In genomic region chr6:85429346-85429745, GRCh38 we compare ENCODE assay signal across 28 cellular contexts.
"Had no signal": no experiment of that assay in that cellular context is flagged by ENCODE, and none has a peak within 500 bp of the region (broad histone marks: within the 10 kb centered on the region; RNA-seq: fewer than 3 reads in every experiment).

No MANE protein-coding gene starts in this region.

- H3K27me3 Mint-ChIP-seq: activated B cell treated with CpG ODN at 0.5 μM for 24 hours; activated naive CD8-positive, alpha-beta T cell treated with anti-CD3 and anti-CD28 coated beads, Interleukin-2, amount 50 U/mL, for 24 hours; activated T-cell treated with anti-CD3 and anti-CD28 coated beads, Interleukin-2, amount 50 U/mL, for 24 hours; T-helper 17 cell had no signal

- H3K4me1 ChIP-seq: SJSA1 had no signal

- H3K4me1 Mint-ChIP-seq: activated B cell treated with CpG ODN at 0.5 μM for 24 hours; activated CD4-positive, alpha-beta T cell treated with anti-CD3 and anti-CD28 coated beads, Interleukin-2, amount 10 ng/mL, durations not matched to agents 24 days and 14 days; activated CD8-positive, alpha-beta memory T cell treated with anti-CD3 and anti-CD28 coated beads, Interleukin-2, amount 10 ng/mL, durations not matched to agents 7 days and 5 days; T-helper 17 cell had no signal

- DNase-seq: activated B cell treated with CpG ODN at 0.5 μM for 24 hours; activated CD4-positive, alpha-beta T cell treated with anti-CD3 and anti-CD28 coated beads for 1 hour; activated CD4-positive, alpha-beta T cell treated with anti-CD3 and anti-CD28 coated beads, Interleukin-2, amount 10 ng/mL, durations not matched to agents 24 days and 14 days; activated CD4-positive, alpha-beta T cell treated with anti-CD3 and anti-CD28 coated beads, Interleukin-2, amount 50 U/mL, for 48 hours; activated CD8-positive, alpha-beta memory T cell treated with anti-CD3 and anti-CD28 coated beads, Interleukin-2, amount 10 ng/mL, durations not matched to agents 7 days and 5 days; activated effector memory CD4-positive, alpha-beta T cell treated with Interleukin-2 at 50 U/mL for 16 hours; activated naive CD4-positive, alpha-beta T cell; activated naive CD8-positive, alpha-beta T cell treated with anti-CD3 and anti-CD28 coated beads, Interleukin-2, amount 50 U/mL, for 24 hours; activated T-cell treated with anti-CD3 and anti-CD28 coated beads, Interleukin-2, amount 50 U/mL, for 24 hours; amygdala; brain microvascular endothelial cell; KG1; NCI-H1092 treated with DMSO at 0.1 percent for 48 hours; NCI-H1436; NCI-H187; NCI-H2081; NCI-H510A treated with DMSO at 0.1 percent for 48 hours; NCI-H69; NK-92 treated with Interleukin-12 subunit alpha and Interleukin-12 subunit beta, amount 100 ng/mL, for 24 hours; PC-3; SHP77; T-helper 17 cell; T-helper 9 cell had no signal

- H3K4me3 Mint-ChIP-seq: activated B cell treated with CpG ODN at 0.5 μM for 24 hours; activated CD4-positive, alpha-beta T cell treated with anti-CD3 and anti-CD28 coated beads, Interleukin-2, amount 10 ng/mL, durations not matched to agents 24 days and 14 days; activated CD8-positive, alpha-beta memory T cell treated with anti-CD3 and anti-CD28 coated beads, Interleukin-2, amount 10 ng/mL, durations not matched to agents 7 days and 5 days; activated naive CD8-positive, alpha-beta T cell treated with anti-CD3 and anti-CD28 coated beads, Interleukin-2, amount 50 U/mL, for 24 hours; activated T-cell treated with anti-CD3 and anti-CD28 coated beads, Interleukin-2, amount 50 U/mL, for 24 hours; activated T-helper 1 cell treated with anti-CD3 and anti-CD28 coated beads, Interleukin-12 subunit alpha, Interleukin-12 subunit beta, Interleukin-2, Interleukin-4 antibody, amounts not matched to agents 30 ng/mL and 10 ng/mL and 1 ng/mL, durations not matched to agents 14 hours and 24 hours and 36 hours; T-helper 17 cell had no signal

- H3K36me3 ChIP-seq: brain microvascular endothelial cell, cardiac muscle cell, SJSA1 had no signal

- FAIRE-seq: RCC 7860 had no signal

- H3K27me3 ChIP-seq: brain microvascular endothelial cell, cardiac muscle cell, SJSA1 had no signal

- ATAC-seq: activated CD8-positive, alpha-beta memory T cell treated with anti-CD3 and anti-CD28 coated beads, Interleukin-2, amount 10 ng/mL, durations not matched to agents 7 days and 5 days; activated naive CD4-positive, alpha-beta T cell treated with anti-CD3 and anti-CD28 coated beads, Interleukin-2, amount 50 U/mL, for 72 hours; activated naive CD8-positive, alpha-beta T cell treated with anti-CD3 and anti-CD28 coated beads, Interleukin-2, amount 50 U/mL, for 24 hours; PC-3; T-helper 17 cell had no signal

- H3K27ac Mint-ChIP-seq: activated B cell treated with CpG ODN at 0.5 μM for 24 hours; activated CD4-positive, alpha-beta T cell treated with anti-CD3 and anti-CD28 coated beads, Interleukin-2, amount 10 ng/mL, durations not matched to agents 24 days and 14 days; activated CD8-positive, alpha-beta memory T cell treated with anti-CD3 and anti-CD28 coated beads, Interleukin-2, amount 10 ng/mL, durations not matched to agents 7 days and 5 days; activated naive CD4-positive, alpha-beta T cell treated with anti-CD3 and anti-CD28 coated beads, Interleukin-2, amount 50 U/mL, for 72 hours; activated naive CD8-positive, alpha-beta T cell treated with anti-CD3 and anti-CD28 coated beads, Interleukin-2, amount 50 U/mL, for 24 hours; activated T-cell treated with anti-CD3 and anti-CD28 coated beads, Interleukin-2, amount 50 U/mL, for 24 hours; activated T-helper 1 cell treated with anti-CD3 and anti-CD28 coated beads, Interleukin-12 subunit alpha, Interleukin-12 subunit beta, Interleukin-2, Interleukin-4 antibody, amounts not matched to agents 30 ng/mL and 10 ng/mL and 1 ng/mL, durations not matched to agents 14 hours and 24 hours and 36 hours; T-helper 17 cell had no signal

- H3K27ac ChIP-seq: brain microvascular endothelial cell, cardiac muscle cell, SJSA1 had no signal

- H3K4me3 ChIP-seq: cardiac muscle cell, SJSA1 had no signal
